In genomic region chr7:81277691-81278090, GRCh38 we compare ENCODE assay signal across 28 cellular contexts.
"Had no signal": no experiment of that assay in that cellular context is flagged by ENCODE, and none has a peak within 500 bp of the region (broad histone marks: within the 10 kb centered on the region; RNA-seq: fewer than 3 reads in every experiment).

No MANE protein-coding gene starts in this region.

- H3K27me3 Mint-ChIP-seq: stimulated activated memory B cell treated with anti-CD40 and anti-IgM and Interleukin-4, amounts not matched to agents 10 μg/mL and 1 μg/mL and 100 μg/mL, for 72 hours; stimulated activated naive B cell treated with anti-CD40 and anti-IgM and Interleukin-4, amounts not matched to agents 10 μg/mL and 1 μg/mL and 100 μg/mL, for 72 hours; stimulated activated naive CD8-positive, alpha-beta T cell treated with anti-CD3 and anti-CD28 coated beads, Interleukin-15, amount 100 ng/mL, for 72 hours; stimulated activated naive CD8-positive, alpha-beta T cell treated with anti-CD3 and anti-CD28 coated beads, Interleukin-15, Interleukin-2, amounts not matched to agents 100 ng/mL and 50 ng/mL, for 24 hours; type B pancreatic cell had no signal

- ATAC-seq: stimulated activated effector memory CD8-positive, alpha-beta T cell treated with anti-CD3 and anti-CD28 coated beads, Interleukin-12 subunit alpha, Interleukin-12 subunit beta, amount 100 ng/mL, for 72 hours; stimulated activated memory B cell treated with anti-CD40 and anti-IgM and Interleukin-4, amounts not matched to agents 10 μg/mL and 1 μg/mL and 100 μg/mL, for 72 hours; stimulated activated naive B cell treated with anti-CD40 and anti-IgM and Interleukin-4, amounts not matched to agents 10 μg/mL and 1 μg/mL and 100 μg/mL, for 72 hours; stimulated activated naive CD8-positive, alpha-beta T cell treated with anti-CD3 and anti-CD28 coated beads, Interleukin-15, amount 100 ng/mL, for 72 hours; stimulated activated naive CD8-positive, alpha-beta T cell treated with anti-CD3 and anti-CD28 coated beads, Interleukin-15, Interleukin-2, amounts not matched to agents 100 U/mL and 50 U/mL, for 24 hours; upper lobe of right lung had no signal

- H3K4me1 ChIP-seq: stomach, suprapubic skin, testis, thyroid gland, tibial artery, tibial nerve, transverse colon, upper lobe of left lung, upper lobe of right lung, uterus, vagina had no signal

- H3K4me3 Mint-ChIP-seq: stimulated activated effector memory CD8-positive, alpha-beta T cell treated with anti-CD3 and anti-CD28 coated beads, Interleukin-12 subunit alpha, Interleukin-12 subunit beta, amount 100 ng/mL, for 72 hours; stimulated activated memory B cell treated with anti-CD40 and anti-IgM and Interleukin-4, amounts not matched to agents 10 μg/mL and 1 μg/mL and 100 μg/mL, for 72 hours; stimulated activated naive B cell treated with anti-CD40 and anti-IgM and Interleukin-4, amounts not matched to agents 10 μg/mL and 1 μg/mL and 100 μg/mL, for 72 hours; stimulated activated naive CD8-positive, alpha-beta T cell treated with anti-CD3 and anti-CD28 coated beads, Interleukin-15, amount 100 ng/mL, for 72 hours; stimulated activated naive CD8-positive, alpha-beta T cell treated with anti-CD3 and anti-CD28 coated beads, Interleukin-15, Interleukin-2, amounts not matched to agents 100 ng/mL and 50 ng/mL, for 24 hours; type B pancreatic cell had no signal

- H3K4me3 ChIP-seq: stomach, suprapubic skin, testis, thoracic aorta, thyroid gland, tibial artery, tibial nerve, transverse colon, upper lobe of left lung, upper lobe of right lung, uterus, vagina had no signal

- H3K36me3 Mint-ChIP-seq: stimulated activated effector memory CD8-positive, alpha-beta T cell treated with anti-CD3 and anti-CD28 coated beads, Interleukin-12 subunit alpha, Interleukin-12 subunit beta, amount 100 ng/mL, for 72 hours; stimulated activated memory B cell treated with anti-CD40 and anti-IgM and Interleukin-4, amounts not matched to agents 10 μg/mL and 1 μg/mL and 100 μg/mL, for 72 hours; stimulated activated naive B cell treated with anti-CD40 and anti-IgM and Interleukin-4, amounts not matched to agents 10 μg/mL and 1 μg/mL and 100 μg/mL, for 72 hours; type B pancreatic cell had no signal

- H3K36me3 ChIP-seq: stomach, suprapubic skin, thoracic aorta, thyroid gland, tibial artery, tibial nerve, transverse colon, upper lobe of left lung, upper lobe of right lung, uterus, vagina had no signal

- H3K9me3 ChIP-seq: stomach, suprapubic skin, testis, thoracic aorta, thyroid gland, tibial artery, tibial nerve, transverse colon, upper lobe of left lung, upper lobe of right lung, uterus, vagina had no signal

- H3K9me3 Mint-ChIP-seq: stimulated activated naive CD8-positive, alpha-beta T cell treated with anti-CD3 and anti-CD28 coated beads, Interleukin-15, Interleukin-2, amounts not matched to agents 100 ng/mL and 50 ng/mL, for 24 hours had no signal

- H3K27ac Mint-ChIP-seq: stimulated activated effector memory CD8-positive, alpha-beta T cell treated with anti-CD3 and anti-CD28 coated beads, Interleukin-12 subunit alpha, Interleukin-12 subunit beta, amount 100 ng/mL, for 72 hours; stimulated activated memory B cell treated with anti-CD40 and anti-IgM and Interleukin-4, amounts not matched to agents 10 μg/mL and 1 μg/mL and 100 μg/mL, for 72 hours; stimulated activated naive B cell treated with anti-CD40 and anti-IgM and Interleukin-4, amounts not matched to agents 10 μg/mL and 1 μg/mL and 100 μg/mL, for 72 hours; stimulated activated naive CD8-positive, alpha-beta T cell treated with anti-CD3 and anti-CD28 coated beads, Interleukin-15, amount 100 ng/mL, for 72 hours; stimulated activated naive CD8-positive, alpha-beta T cell treated with anti-CD3 and anti-CD28 coated beads, Interleukin-15, Interleukin-2, amounts not matched to agents 100 ng/mL and 50 ng/mL, for 24 hours; type B pancreatic cell had no signal

- DNase-seq: stimulated activated CD4-positive, alpha-beta T cell treated with anti-CD3 and anti-CD28 coated beads, Interleukin-2, amount 100 ng/mL, for 48 hours; stimulated activated CD4-positive, alpha-beta T cell treated with anti-CD3 and anti-CD28 coated beads, Interleukin-4, amount 100 ng/mL, for 1 hour; stimulated activated CD4-positive, alpha-beta T cell treated with anti-CD3 and anti-CD28 coated beads, Interleukin-4, amount 100 ng/mL, for 24 hours; stimulated activated CD4-positive, alpha-beta T cell treated with anti-CD3 and anti-CD28 coated beads, Interleukin-4, amount 100 ng/mL, for 4 hours; stimulated activated CD8-positive, alpha-beta memory T cell treated with anti-CD3 and anti-CD28 coated beads, Interleukin-4, amount 100 ng/mL, for 48 hours; stimulated activated naive B cell treated with anti-CD40 and anti-IgM and Interleukin-4, amounts not matched to agents 10 μg/mL and 1 μg/mL and 100 μg/mL, for 72 hours; stimulated activated naive CD4-positive, alpha-beta T cell; stimulated activated naive CD4-positive, alpha-beta T cell treated with Interleukin-2 at 50 U/mL for 16 hours; stimulated activated naive CD8-positive, alpha-beta T cell treated with anti-CD3 and anti-CD28 coated beads, Interleukin-15, amount 100 ng/mL, for 72 hours; stimulated activated naive CD8-positive, alpha-beta T cell treated with anti-CD3 and anti-CD28 coated beads, Interleukin-15, Interleukin-2, amounts not matched to agents 100 U/mL and 50 U/mL, for 24 hours; stomach; substantia nigra; testis; thyroid gland; tibial artery; transverse colon; trophoblast cell; upper lobe of left lung; upper lobe of right lung; uterus had no signal

- H3K4me1 Mint-ChIP-seq: stimulated activated effector memory CD8-positive, alpha-beta T cell treated with anti-CD3 and anti-CD28 coated beads, Interleukin-12 subunit alpha, Interleukin-12 subunit beta, amount 100 ng/mL, for 72 hours; stimulated activated memory B cell treated with anti-CD40 and anti-IgM and Interleukin-4, amounts not matched to agents 10 μg/mL and 1 μg/mL and 100 μg/mL, for 72 hours; stimulated activated naive B cell treated with anti-CD40 and anti-IgM and Interleukin-4, amounts not matched to agents 10 μg/mL and 1 μg/mL and 100 μg/mL, for 72 hours; stimulated activated naive CD8-positive, alpha-beta T cell treated with anti-CD3 and anti-CD28 coated beads, Interleukin-15, amount 100 ng/mL, for 72 hours had no signal

- H3K27ac ChIP-seq: stomach, suprapubic skin, testis, thoracic aorta, thyroid gland, tibial artery, tibial nerve, transverse colon, upper lobe of left lung, upper lobe of right lung, uterus, vagina had no signal

- H3K27me3 ChIP-seq: stomach, suprapubic skin, testis, thyroid gland, tibial artery, tibial nerve, transverse colon, upper lobe of left lung, upper lobe of right lung, uterus, vagina had no signal
